Comparison of ENCODE assay signal across 8 cellular contexts in genomic region chr18:79405781-79406575, GRCh38. TPM values are rescaled to one million over a fixed set of nuclear protein-coding genes. Genes with fewer than 3 reads are reported as not detected.
DNase-seq lines count a peak whose midpoint lies in the region; ATAC-seq lines count a peak whose summit lies in the region.

No MANE protein-coding gene starts in this region.

- 90% methylated on average over 27 of the region's 27 CpGs for WGBS in aorta, 2 donors

- intact Hi-C loops in sciatic nerve (cut with DNase I), result no loop called here
- intact Hi-C loops in aorta (cut with DNase I), result no loop called here

- H3K27ac ChIP-seq in aorta (ENCODE audit: low read depth in 1 of 2, low read length in 2 of 2), result no peak overlapping the region

- H3K4me3 ChIP-seq in aorta (ENCODE audit: low read length in 2 of 2) (no peak overlapping the region), HAP-1 (no peak overlapping the region)

- peak; percentile 64 to 77 for DNase-seq in activated CD4-positive, alpha-beta T cell treated with anti-CD3 and anti-CD28 coated beads for 24 hours (ENCODE audit: low read depth in 2 of 2)
- peak; percentile 88 for DNase-seq in effector CD4-positive, alpha-beta T cell
- DNase-seq in sciatic nerve (ENCODE audit: low spot score), result peak; percentile 85
- peak; percentile 86 to 90 for DNase-seq in aorta
- no peak for DNase-seq in DMS114 treated with DMSO at 0.1 percent for 48 hours (lab: John Stamatoyannopoulos, UW; ENCODE audit: unreplicated experiment)
- no peak for DNase-seq in HAP-1 (ENCODE audit: low spot score in 2 of 2)

- in situ Hi-C loops in HAP-1 (cut with MboI; ENCODE audit: low sequenced_read_pairs), result no loop called here

- H3K4me1 ChIP-seq in aorta (ENCODE audit: control insufficient read depth in 1 of 2, insufficient read depth in 2 of 2, low read length in 2 of 2), result no peaks in the 10 kb centered on the region
- peaks cover 4% of the 10 kb centered on the region for H3K4me1 ChIP-seq in HAP-1

- H3K36me3 ChIP-seq in aorta (ENCODE audit: control insufficient read depth in 1 of 2, insufficient read depth in 2 of 2, low read length in 1 of 2), result peaks cover 0 to 1% of the 10 kb centered on the region in 2 donors
- peaks cover 4% of the 10 kb centered on the region; the same call in 1 of the 2 replicates for H3K36me3 ChIP-seq in HAP-1 (replicated peaks)

- ATAC-seq in GM19025 (IDR thresholded peaks at IDR 0.05; ENCODE audit: low read depth, unreplicated experiment), result peak; percentile 46
- ATAC-seq in HG03135 (IDR thresholded peaks at IDR 0.05; ENCODE audit: unreplicated experiment), result peak; percentile 66
- peak; percentile 50 for ATAC-seq in sciatic nerve
- ATAC-seq in aorta (ENCODE audit: low FRiP score), result no peak

- H3K27me3 ChIP-seq in aorta (ENCODE audit: control insufficient read depth in 1 of 2, insufficient read depth in 2 of 2, low read length in 1 of 2) (no peaks in the 10 kb centered on the region), HAP-1 (ENCODE audit: low read depth) (no peaks in the 10 kb centered on the region)

- H3K9me3 ChIP-seq in aorta (ENCODE audit: control insufficient read depth, low read length) (no peaks in the 10 kb centered on the region), HAP-1 (no peaks in the 10 kb centered on the region)

RNA-seq across cellular contexts. Expression of gene NFATC1, which starts 10.2 kb away (rescaled TPM):
- 80.3 TPM for total RNA-seq in sciatic nerve
- total RNA-seq in aorta, result 10 to 100 TPM; 37.2 to 39.2 TPM
- 1 to 10 TPM; 2.0 to 7.2 TPM for polyA plus RNA-seq in aorta

Comparison
In these comparisons a context has a peak if more than half of its experiments do, and no peak if none do; other contexts are left out.
1. DNase-seq: peak in activated CD4-positive, alpha-beta T cell treated with anti-CD3 and anti-CD28 coated beads for 24 hours (2 of 2), effector CD4-positive, alpha-beta T cell (single experiment), sciatic nerve (single experiment) and aorta (2 of 2); none in DMS114 treated with DMSO at 0.1 percent for 48 hours (single experiment) and HAP-1 (0 of 2).